9 cellular contexts compared by ENCODE assay signal in the genomic region with DNA sequence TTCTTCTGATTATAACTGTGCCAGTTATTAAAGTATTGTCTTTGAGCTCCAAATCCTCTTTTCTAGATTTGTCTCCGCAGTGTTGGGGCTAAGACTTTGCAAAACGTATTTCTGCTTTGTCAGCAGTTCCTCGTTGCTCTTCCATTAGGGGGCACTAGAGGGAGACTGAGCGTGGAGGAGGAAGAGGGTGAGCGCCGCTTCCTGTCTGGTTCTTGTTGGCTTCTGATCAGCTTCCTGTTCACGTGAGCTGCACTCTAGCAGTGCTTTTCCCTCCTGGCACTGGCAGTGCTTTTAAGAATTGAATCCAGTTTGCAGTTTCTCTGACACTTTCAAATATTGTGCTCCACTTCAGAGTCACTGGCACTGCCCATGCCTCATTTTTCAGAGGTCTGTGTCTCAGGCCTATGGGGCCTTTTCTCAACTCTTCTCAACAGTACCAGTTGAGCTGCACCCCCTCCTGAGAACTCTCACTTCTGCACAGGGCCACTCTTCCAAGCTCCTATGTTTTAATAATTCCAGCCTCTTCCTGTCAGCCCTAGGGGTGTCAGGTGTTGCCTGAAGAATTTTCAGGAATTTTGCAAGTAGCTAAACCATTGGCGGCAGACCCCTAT. TPM values are rescaled to one million over a fixed set of nuclear protein-coding genes. Genes with fewer than 3 reads are reported as not detected.
DNase-seq lines count a peak whose midpoint lies in the region; ATAC-seq, FAIRE-seq and TF ChIP-seq lines count a peak whose summit lies in the region.
"Had no signal": no experiment of that assay in that cellular context is flagged by ENCODE, and none has a peak within 500 bp of the region (broad histone marks: within the 10 kb centered on the region; RNA-seq: fewer than 3 reads in every experiment).

No MANE protein-coding gene starts in this region.

- CTCF ChIA-PET in A549 (lab: Yijun Ruan, JAX) (interaction anchor here (0.7 kb wide), 1 partner anchor 310 kb away, joined by 3 read pairs; no protein-coding TSS in a partner anchor), activated B cell treated with CpG ODN at 0.5 μM for 24 hours (lab: Charles Lee) (interaction anchor here (0.6 kb wide), 1 partner anchor 22 kb away, joined by 3 read pairs; no protein-coding TSS in a partner anchor)

- H3K9ac ChIP-seq in Karpas-422 (ENCODE audit: low read length), result no peak overlapping the region

- POLR2A ChIA-PET in A549 (lab: Yijun Ruan, JAX), result no interaction called here
- POLR2A ChIA-PET in activated B cell treated with CpG ODN at 0.5 μM for 24 hours (lab: Charles Lee), result no interaction called here

- TF ChIP-seq RAD21 in A549 (conservative IDR thresholded peaks at IDR 0.05 in 1 of 2, IDR thresholded peaks at IDR 0.05 in 1 of 2), result peak in 1 of 2 experiments; percentile 21; a peak in 1 of 5 replicates

- H3K27ac Mint-ChIP-seq in activated B cell treated with CpG ODN at 0.5 μM for 24 hours, result no peak overlapping the region

- in situ Hi-C loops in GM13976 (cut with MboI; ENCODE audit: low sequenced_read_pairs, unreplicated experiment), result no loop called here

- H3K27me3 Mint-ChIP-seq in activated B cell treated with CpG ODN at 0.5 μM for 24 hours, result peaks cover 26% of the 10 kb centered on the region

- peak in 1 of 2 experiments; percentile 50 for DNase-seq in A549 (ENCODE audit: low read depth in 1 of 2, low spot score in 1 of 2)
- no peak for DNase-seq in GM13976 (ENCODE audit: low spot score)
- peak; percentile 90 for DNase-seq in Karpas-422
- no peak for DNase-seq in activated B cell treated with CpG ODN at 0.5 μM for 24 hours
- peak; percentile 11 to 55 (median 55) for DNase-seq in right cardiac atrium
- peak; percentile 7 to 8 for DNase-seq in stimulated activated CD8-positive, alpha-beta memory T cell treated with anti-CD3 and anti-CD28 coated beads, Interleukin-15, amount 100 ng/mL, for 48 hours (ENCODE audit: low read depth in 2 of 2)

- H3K4me3 Mint-ChIP-seq in activated B cell treated with CpG ODN at 0.5 μM for 24 hours, result no peak overlapping the region

- H4K20me1 ChIP-seq in Karpas-422 (ENCODE audit: insufficient read depth, low read depth, low read length), result no peaks in the 10 kb centered on the region

- no peak overlapping the region for H3K4me2 ChIP-seq in A549
- H3K4me2 ChIP-seq in Karpas-422 (ENCODE audit: low read depth, low read length, poor library complexity, severe bottlenecking), result peak overlapping the region; percentile 38

- H3K27me3 ChIP-seq in Karpas-422 (ENCODE audit: low read length), result no peaks in the 10 kb centered on the region
- H3K27me3 ChIP-seq in right cardiac atrium (ENCODE audit: control insufficient read depth, insufficient read depth), result no peaks in the 10 kb centered on the region

- no peaks in the 10 kb centered on the region for H3K36me3 Mint-ChIP-seq in activated B cell treated with CpG ODN at 0.5 μM for 24 hours (ENCODE audit: low read depth)

- TF ChIP-seq CTCF in A549 (IDR thresholded peaks at IDR 0.05) (no peak), GM13976 (IDR thresholded peaks at IDR 0.05; ENCODE audit: borderline replicate concordance, control extremely low read depth, extremely low read depth, insufficient read depth, missing control alignments) (peak; percentile 19), activated B cell treated with CpG ODN at 0.5 μM for 24 hours (IDR thresholded peaks at IDR 0.05) (no peak)

- ATAC-seq in A549 (peak in 1 of 2 experiments; percentile 57; a peak in 3 of 6 replicates), activated B cell treated with CpG ODN at 0.5 μM for 24 hours (ENCODE audit: low read depth) (peak; percentile 56), right cardiac atrium (peak; percentile 72 to 75), GM21447 (IDR thresholded peaks at IDR 0.05; ENCODE audit: unreplicated experiment) (no peak), HG02852 (IDR thresholded peaks at IDR 0.05; ENCODE audit: unreplicated experiment) (no peak)

- H3K4me1 Mint-ChIP-seq in activated B cell treated with CpG ODN at 0.5 μM for 24 hours, result peaks cover 3% of the 10 kb centered on the region

- H3K9me2 ChIP-seq in Karpas-422 (replicated peaks; ENCODE audit: insufficient read depth, low read length), result 0 out of 2 replicates have a peak, but pooled peaks cover 4% of the 10 kb centered on the region

- FAIRE-seq in A549 (lab: Jason Lieb, UNC), result no peak

- no peak for TF ChIP-seq EP300 in A549 (IDR thresholded peaks at IDR 0.05)

- peak overlapping the region; percentile 91 for H2AFZ ChIP-seq in Karpas-422 (ENCODE audit: low read length)

- H3K9me3 ChIP-seq in A549 (no peaks in the 10 kb centered on the region), Karpas-422 (ENCODE audit: low read length) (no peaks in the 10 kb centered on the region), right cardiac atrium (ENCODE audit: control insufficient read depth, low read length) (no peaks in the 10 kb centered on the region)

- peaks cover 6% of the 10 kb centered on the region for H3K9me3 Mint-ChIP-seq in activated B cell treated with CpG ODN at 0.5 μM for 24 hours

- H3K27ac ChIP-seq in A549 (no peak overlapping the region), Karpas-422 (ENCODE audit: low read length) (no peak overlapping the region), right cardiac atrium (ENCODE audit: low read length) (no peak overlapping the region)
- H3K27ac ChIP-seq: dorsolateral prefrontal cortex had no signal

- H3K4me3 ChIP-seq in A549, result no peak overlapping the region
- H3K4me3 ChIP-seq in Karpas-422 (ENCODE audit: low read length), result peak overlapping the region; percentile 34; the same call in 1 of the 2 replicates
- H3K4me3 ChIP-seq in right cardiac atrium (ENCODE audit: low read length), result no peak overlapping the region
- H3K4me3 ChIP-seq: dorsolateral prefrontal cortex had no signal

- 33% methylated on average over 8 of the region's 8 CpGs for WGBS in A549 (ENCODE audit: missing lambda C conversion rate)
- WGBS in right cardiac atrium, result 59% methylated on average over 8 of the region's 8 CpGs

- intact Hi-C loops in activated B cell treated with CpG ODN at 0.5 μM for 24 hours (cut with micrococcal nuclease), result no loop called here
- intact Hi-C loops in right cardiac atrium (cut with DNase I), result no loop called here

- H3K4me1 ChIP-seq in A549 (no peaks in the 10 kb centered on the region), Karpas-422 (ENCODE audit: low read length) (peaks cover 2% of the 10 kb centered on the region; the same call in 1 of the 2 replicates), right cardiac atrium (ENCODE audit: control insufficient read depth, insufficient read depth, low read length) (no peaks in the 10 kb centered on the region)

- H3K79me2 ChIP-seq in Karpas-422 (ENCODE audit: low read length), result no peaks in the 10 kb centered on the region

- TF ChIP-seq POLR2A in A549 (IDR thresholded peaks at IDR 0.05; ENCODE audit: low read length), result no peak

- no peaks in the 10 kb centered on the region for H3K36me3 ChIP-seq in Karpas-422 (ENCODE audit: insufficient read depth, low read length)

TF ChIP-seq in A549, 52 proteins besides CTCF, POLR2A, EP300 and RAD21:
- TF ChIP-seq MAFK (IDR thresholded peaks at IDR 0.05; ENCODE audit: partially characterized antibody) (peak; percentile 99), JUN (IDR thresholded peaks at IDR 0.05) (no peak)

RNA-seq across cellular contexts. Expression of gene LCORL, which starts 54.4 kb away (rescaled TPM):
- polyA plus RNA-seq in A549 (2011; rRNA removed) (7.5 and 9.7 TPM in 2 replicates), A549 (2017; fragmentation: RNase III; extraction: RNeasy Plus Mini Kit Qiagen cat#74134 plus additional on column Dnase treatment) (4.6 to 6.4 TPM (median 4.8 TPM) in 3 replicates), right cardiac atrium (1.6 TPM)
- polyA plus RNA-seq in A549 (2012; cell fraction: cytosol; rRNA removed), result 1.5 and 1.9 TPM in 2 replicates
- 1.3 and 1.9 TPM in 2 replicates for polyA plus RNA-seq in A549 (2012; cell fraction: nucleus; rRNA removed)
- 6.1 and 6.7 TPM in 2 replicates for polyA minus RNA-seq in A549 (2011; rRNA and poly(A)+ RNA removed)
- 33.1 and 50.1 TPM in 2 replicates for total RNA-seq in Karpas-422 (2014; rRNA removed; shearing (Covaris generic); ENCODE audit: low replicate concordance)
- total RNA-seq in activated B cell treated with CpG ODN at 0.5 μM for 24 hours (11.9 and 12.6 TPM in 2 replicates), right cardiac atrium (1 to 10 TPM; 7.2 to 8.1 (median 7.5) TPM)

Comparison
In these comparisons a context has a peak if more than half of its experiments do, and no peak if none do; other contexts are left out.
1. ATAC-seq: peak in activated B cell treated with CpG ODN at 0.5 μM for 24 hours (single experiment) and right cardiac atrium (2 of 2); none in GM21447 (single experiment) and HG02852 (single experiment).
2. DNase-seq: peak in Karpas-422 (single experiment), right cardiac atrium (3 of 3) and stimulated activated CD8-positive, alpha-beta memory T cell treated with anti-CD3 and anti-CD28 coated beads, Interleukin-15, amount 100 ng/mL, for 48 hours (2 of 2); none in GM13976 (single experiment) and activated B cell treated with CpG ODN at 0.5 μM for 24 hours (single experiment).